30 cellular contexts compared by ENCODE assay signal in the genomic region with DNA sequence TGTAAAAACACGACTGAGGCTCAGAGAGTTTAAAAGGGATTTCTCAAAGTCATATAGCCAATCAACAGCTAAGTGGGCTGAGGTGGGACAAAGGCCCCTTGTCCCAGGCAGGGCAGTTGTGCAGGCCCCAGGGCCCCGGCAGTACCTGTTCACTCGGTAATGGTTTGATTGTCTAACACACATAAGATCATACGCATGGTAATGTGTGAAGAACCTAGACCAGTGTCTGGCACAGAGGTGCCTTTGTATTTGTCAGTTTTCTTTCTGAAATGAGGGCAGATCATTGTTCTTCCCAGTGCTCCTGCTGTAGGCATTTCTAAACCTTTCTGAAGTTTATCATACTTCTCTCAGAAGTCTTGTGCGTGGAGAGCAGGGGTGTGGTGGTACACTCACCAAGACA.
"Had no signal": no experiment of that assay in that cellular context is flagged by ENCODE, and none has a peak within 500 bp of the region (broad histone marks: within the 10 kb centered on the region; RNA-seq: fewer than 3 reads in every experiment).

No MANE protein-coding gene starts in this region.

- H3K27me3 Mint-ChIP-seq: activated naive CD8-positive, alpha-beta T cell treated with anti-CD3 and anti-CD28 coated beads, Interleukin-2, amount 50 U/mL, for 24 hours; activated T-cell treated with anti-CD3 and anti-CD28 coated beads, Interleukin-2, amount 50 U/mL, for 24 hours; T-helper 17 cell had no signal

- H3K36me3 ChIP-seq: ascending aorta had no signal

- H3K27ac Mint-ChIP-seq: activated CD8-positive, alpha-beta T cell treated with anti-CD3 and anti-CD28 coated beads, Interleukin-2, amount 10 ng/mL, durations not matched to agents 7 days and 5 days; activated naive CD4-positive, alpha-beta T cell treated with anti-CD3 and anti-CD28 coated beads, Interleukin-2, amount 50 U/mL, for 72 hours; activated naive CD8-positive, alpha-beta T cell treated with anti-CD3 and anti-CD28 coated beads, Interleukin-2, amount 50 U/mL, for 24 hours; activated T-cell treated with anti-CD3 and anti-CD28 coated beads, Interleukin-2, amount 50 U/mL, for 24 hours; T-helper 17 cell; WTC11 had no signal

- DNase-seq: activated CD4-positive, alpha-beta T cell treated with anti-CD3 and anti-CD28 coated beads for 48 hours; activated CD4-positive, alpha-beta T cell treated with anti-CD3 and anti-CD28 coated beads, Interleukin-2, amount 50 U/mL, for 4 hours; activated CD4-positive, CD25-positive, alpha-beta regulatory T cell treated with anti-CD3 and anti-CD28 coated beads, Interleukin-2, amount 50 U/mL, for 72 hours; activated CD8-positive, alpha-beta memory T cell treated with anti-CD3 and anti-CD28 coated beads, Interleukin-2, amount 50 U/mL, for 48 hours; activated CD8-positive, alpha-beta T cell treated with anti-CD3 and anti-CD28 coated beads, Interleukin-2, amount 10 ng/mL, durations not matched to agents 7 days and 5 days; activated effector memory CD4-positive, alpha-beta T cell treated with anti-CD3 and anti-CD28 coated beads, Interleukin-2, amount 50 U/mL, for 16 hours; activated naive CD4-positive, alpha-beta T cell treated with Interleukin-2 at 50 U/mL for 16 hours; activated naive CD8-positive, alpha-beta T cell treated with anti-CD3 and anti-CD28 coated beads, Interleukin-2, amount 50 U/mL, for 24 hours; activated T-cell treated with anti-CD3 and anti-CD28 coated beads, Interleukin-2, amount 50 U/mL, for 24 hours; amniotic stem cell; body of pancreas; central memory CD4-positive, alpha-beta T cell; Karpas-422; MM.1S; NCI-H1105; NCI-H1436; NCI-H1694 treated with DMSO at 0.1 percent for 48 hours; NCI-H2029 treated with DMSO at 0.1 percent for 48 hours; NCI-H510A treated with DMSO at 0.1 percent for 48 hours; NCI-H69; NK-92 treated with Interleukin-12 subunit alpha and Interleukin-12 subunit beta, amount 100 ng/mL, for 24 hours; OCI-M1; Right ventricle myocardium superior; RPMI8226; T-helper 17 cell; T-helper 9 cell had no signal

- H3K27ac ChIP-seq: body of pancreas had no signal

- H3K4me3 Mint-ChIP-seq: activated CD8-positive, alpha-beta T cell treated with anti-CD3 and anti-CD28 coated beads, Interleukin-2, amount 10 ng/mL, durations not matched to agents 7 days and 5 days; activated naive CD8-positive, alpha-beta T cell treated with anti-CD3 and anti-CD28 coated beads, Interleukin-2, amount 50 U/mL, for 24 hours; activated T-cell treated with anti-CD3 and anti-CD28 coated beads, Interleukin-2, amount 50 U/mL, for 24 hours; T-helper 17 cell; WTC11 had no signal

- H3K27me3 ChIP-seq: ascending aorta, body of pancreas had no signal

- ATAC-seq: activated CD8-positive, alpha-beta T cell treated with anti-CD3 and anti-CD28 coated beads, Interleukin-2, amount 10 ng/mL, durations not matched to agents 7 days and 5 days; activated naive CD8-positive, alpha-beta T cell treated with anti-CD3 and anti-CD28 coated beads, Interleukin-2, amount 50 U/mL, for 24 hours; body of pancreas; Panc1; T-helper 17 cell; WTC11 had no signal

- H3K4me1 Mint-ChIP-seq: T-helper 17 cell, WTC11 had no signal

- H3K9me3 ChIP-seq: ascending aorta had no signal

- H3K4me3 ChIP-seq: ascending aorta, body of pancreas had no signal
